ENCODE assay signal across 17 cellular contexts in the genomic region with DNA sequence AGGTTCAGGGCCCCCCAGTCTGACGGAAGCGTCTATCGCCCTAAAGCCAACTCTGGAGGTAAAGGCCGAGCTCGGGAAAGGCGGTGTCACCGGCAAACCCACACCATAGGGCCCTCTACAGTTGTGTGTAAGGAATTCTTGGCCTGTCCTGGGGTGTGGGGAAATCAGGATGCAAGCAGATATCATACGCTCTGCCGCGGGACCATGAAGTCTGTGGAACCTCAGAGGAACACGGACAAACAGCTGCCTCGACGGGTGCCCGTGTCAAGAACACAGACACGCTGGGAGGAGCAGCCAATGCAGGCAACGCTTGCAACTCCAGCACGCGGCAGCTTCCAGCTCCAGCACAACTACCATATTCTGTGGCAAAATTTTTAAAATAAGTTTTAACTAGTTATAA.
"Had no signal": no experiment of that assay in that cellular context is flagged by ENCODE, and none has a peak within 500 bp of the region (broad histone marks: within the 10 kb centered on the region; RNA-seq: fewer than 3 reads in every experiment).

No MANE protein-coding gene starts in this region.

- H3K36me3 Mint-ChIP-seq: naive thymus-derived CD8-positive, alpha-beta T cell; stimulated activated memory B cell treated with anti-CD40 and anti-IgM and Interleukin-4, amounts not matched to agents 10 μg/mL and 1 μg/mL and 100 μg/mL, for 72 hours had no signal

- H3K27ac Mint-ChIP-seq: effector memory CD8-positive, alpha-beta T cell; naive thymus-derived CD8-positive, alpha-beta T cell; stimulated activated memory B cell treated with anti-CD40 and anti-IgM and Interleukin-4, amounts not matched to agents 10 μg/mL and 1 μg/mL and 100 μg/mL, for 72 hours; stimulated activated naive CD8-positive, alpha-beta T cell treated with anti-CD3 and anti-CD28 coated beads, Interleukin-15, Interleukin-2, amounts not matched to agents 100 ng/mL and 50 ng/mL, for 24 hours had no signal

- H3K36me3 ChIP-seq: esophagus muscularis mucosa, gastrocnemius medialis, thoracic aorta, transverse colon had no signal

- H3K9me3 ChIP-seq: esophagus muscularis mucosa, gastrocnemius medialis, mucosa of descending colon, thoracic aorta, transverse colon had no signal

- H3K4me3 ChIP-seq: esophagus muscularis mucosa, gastrocnemius medialis, mucosa of descending colon, thoracic aorta, transverse colon had no signal

- H3K4me1 Mint-ChIP-seq: central memory CD8-positive, alpha-beta T cell; naive thymus-derived CD8-positive, alpha-beta T cell; stimulated activated memory B cell treated with anti-CD40 and anti-IgM and Interleukin-4, amounts not matched to agents 10 μg/mL and 1 μg/mL and 100 μg/mL, for 72 hours had no signal

- DNase-seq: effector memory CD8-positive, alpha-beta T cell; gastrocnemius medialis; islet precursor cell; mammary epithelial cell; mucosa of descending colon; naive thymus-derived CD8-positive, alpha-beta T cell; stimulated activated CD4-positive, alpha-beta T cell treated with anti-CD3 and anti-CD28 coated beads, Interleukin-15, amount 100 ng/mL, for 24 hours; stimulated activated CD4-positive, alpha-beta T cell treated with anti-CD3 and anti-CD28 coated beads, Interleukin-1b, Interleukin-23, amount 100 ng/mL, for 48 hours; stimulated activated CD4-positive, alpha-beta T cell treated with anti-CD3 and anti-CD28 coated beads, Interleukin-4, amount 100 ng/mL, for 24 hours had no signal

- H3K27me3 ChIP-seq: esophagus muscularis mucosa, gastrocnemius medialis, transverse colon had no signal

- H3K9me3 Mint-ChIP-seq: central memory CD8-positive, alpha-beta T cell; effector memory CD8-positive, alpha-beta T cell; naive thymus-derived CD8-positive, alpha-beta T cell; stimulated activated memory B cell treated with anti-CD40 and anti-IgM and Interleukin-4, amounts not matched to agents 10 μg/mL and 1 μg/mL and 100 μg/mL, for 72 hours; stimulated activated naive CD8-positive, alpha-beta T cell treated with anti-CD3 and anti-CD28 coated beads, Interleukin-15, Interleukin-2, amounts not matched to agents 100 ng/mL and 50 ng/mL, for 24 hours had no signal

- H3K27ac ChIP-seq: epithelial cell of prostate, esophagus muscularis mucosa, gastrocnemius medialis, parathyroid adenoma, thoracic aorta, transverse colon had no signal

- H3K9ac ChIP-seq: parathyroid adenoma had no signal

- H3K4me3 Mint-ChIP-seq: central memory CD8-positive, alpha-beta T cell; effector memory CD8-positive, alpha-beta T cell; naive thymus-derived CD8-positive, alpha-beta T cell; stimulated activated memory B cell treated with anti-CD40 and anti-IgM and Interleukin-4, amounts not matched to agents 10 μg/mL and 1 μg/mL and 100 μg/mL, for 72 hours; stimulated activated naive CD8-positive, alpha-beta T cell treated with anti-CD3 and anti-CD28 coated beads, Interleukin-15, Interleukin-2, amounts not matched to agents 100 ng/mL and 50 ng/mL, for 24 hours had no signal

- H3K4me1 ChIP-seq: transverse colon had no signal
